ENCODE assay signal across 15 cellular contexts in genomic region chr22:43921361-43921760, GRCh38. TPM values are rescaled to one million over a fixed set of nuclear protein-coding genes. Genes with fewer than 3 reads are reported as not detected.
DNase-seq lines count a peak whose midpoint lies in the region; ATAC-seq, FAIRE-seq and TF ChIP-seq lines count a peak whose summit lies in the region.
"Had no signal": no experiment of that assay in that cellular context is flagged by ENCODE, and none has a peak within 500 bp of the region (broad histone marks: within the 10 kb centered on the region; RNA-seq: fewer than 3 reads in every experiment).

No MANE protein-coding gene starts in this region.

- H3K27me3 ChIP-seq in SK-N-SH (ENCODE audit: insufficient read depth): no peaks in the 10 kb centered on the region

- no peak for TF ChIP-seq POLR2A in erythroblast (IDR thresholded peaks at IDR 0.05; ENCODE audit: low read length)

- H3F3A ChIP-seq in SK-N-SH (replicated peaks; ENCODE audit: insufficient read depth): no peaks in the 10 kb centered on the region

- H4K20me1 ChIP-seq in SK-N-SH (ENCODE audit: insufficient read depth): no peaks in the 10 kb centered on the region

- no peak; the same call in 2 of the 3 replicates for ATAC-seq in SK-N-SH treated with all-trans-retinoic acid at 6 μM for 48 hours
- ATAC-seq in activated T-cell treated with anti-CD3 and anti-CD28 coated beads, Interleukin-2, amount 50 U/mL, for 4 hours: no peak
- ATAC-seq: gastroesophageal sphincter had no signal

- CTCF ChIA-PET in SK-N-SH (lab: Yijun Ruan, JAX): interaction anchor here (0.9 to 2.8 kb wide), 2 partner anchors 10 to 24 kb away, joined by 6 to 19 read pairs; no protein-coding TSS in a partner anchor

- no peaks in the 10 kb centered on the region for H3K36me3 Mint-ChIP-seq in activated T-cell treated with anti-CD3 and anti-CD28 coated beads, Interleukin-2, amount 50 U/mL, for 4 hours (ENCODE audit: insufficient read depth)

- peak overlapping the region in 1 of 2 experiments; percentile 16; a peak in 1 of 4 replicates for H3K27ac ChIP-seq in SK-N-SH (ENCODE audit: low read depth in 2 of 2, low read length in 1 of 2)
- H3K27ac ChIP-seq: gastroesophageal sphincter had no signal

- peaks cover 5% of the 10 kb centered on the region for H3K4me1 Mint-ChIP-seq in activated T-cell treated with anti-CD3 and anti-CD28 coated beads, Interleukin-2, amount 50 U/mL, for 4 hours (ENCODE audit: low read depth)

- no peaks in the 10 kb centered on the region for H3K9me3 ChIP-seq in SK-N-SH
- H3K9me3 ChIP-seq: HAP-1 had no signal

- H3K4me2 ChIP-seq in SK-N-SH: peak overlapping the region; percentile 40; the same call in 1 of the 2 replicates

- no peak overlapping the region for H3K4me3 Mint-ChIP-seq in activated T-cell treated with anti-CD3 and anti-CD28 coated beads, Interleukin-2, amount 50 U/mL, for 4 hours

- H3K36me3 ChIP-seq in SK-N-SH (replicated peaks in 1 of 2; ENCODE audit: control insufficient read depth in 1 of 2, insufficient read depth in 2 of 2, low read length in 1 of 2): no peaks in the 10 kb centered on the region
- H3K36me3 ChIP-seq: gastroesophageal sphincter, HAP-1 had no signal

- no peak overlapping the region for H3K9ac ChIP-seq in SK-N-SH

- peak; percentile 95 for FAIRE-seq in urothelium cell line (lab: Jason Lieb, UNC)
- FAIRE-seq: A204.1 had no signal

- H3K4me3 ChIP-seq in SK-N-SH (ENCODE audit: low read depth in 2 of 2, low read length in 1 of 2): no peak overlapping the region
- H3K4me3 ChIP-seq: gastroesophageal sphincter, HAP-1, lung had no signal

- TF ChIP-seq EP300 in SK-N-SH (IDR thresholded peaks at IDR 0.05; ENCODE audit: borderline replicate concordance in 1 of 2, low read depth in 1 of 2, low read length in 1 of 2): peak in 1 of 2 experiments; percentile 46; a peak in 1 of 4 replicates

- 22% methylated on average over 3 of the region's 4 CpGs for WGBS in SK-N-SH (ENCODE audit: low lambda C conversion rate)

- DNase-seq in SK-N-SH (no peak), amniotic stem cell (lab: John Stamatoyannopoulos, UW) (peak; percentile 17), glomerular visceral epithelial cell (ENCODE audit: extremely low spot score) (peak; percentile 84), urothelium cell line (ENCODE audit: low spot score) (peak; percentile 78), erythroblast (lab: John Stamatoyannopoulos, UW) (no peak)
- no peak for DNase-seq in activated effector memory CD4-positive, alpha-beta T cell treated with Interleukin-2 at 50 U/mL for 16 hours
- DNase-seq in activated T-cell treated with anti-CD3 and anti-CD28 coated beads, Interleukin-2, amount 50 U/mL, for 4 hours: no peak
- DNase-seq: GDM1, NCI-H1048 had no signal

- TF ChIP-seq RAD21 in SK-N-SH (IDR thresholded peaks at IDR 0.05; ENCODE audit: low read length): no peak

- peaks cover 30% of the 10 kb centered on the region for H3K27me3 Mint-ChIP-seq in activated T-cell treated with anti-CD3 and anti-CD28 coated beads, Interleukin-2, amount 50 U/mL, for 4 hours (ENCODE audit: low read depth)

- H3K79me2 ChIP-seq in SK-N-SH (ENCODE audit: insufficient read depth): no peaks in the 10 kb centered on the region

- POLR2A ChIA-PET in SK-N-SH (lab: Yijun Ruan, JAX): no interaction called here

- TF ChIP-seq CTCF in SK-N-SH (IDR thresholded peaks at IDR 0.05): no peak

- peaks cover 16 to 19% of the 10 kb centered on the region in 2 experiments; a peak in 3 of 4 replicates for H3K4me1 ChIP-seq in SK-N-SH (ENCODE audit: control insufficient read depth in 1 of 2, insufficient read depth in 2 of 2, low read depth in 1 of 2, low read length in 1 of 2)

- no peaks in the 10 kb centered on the region for H3K9me3 Mint-ChIP-seq in activated T-cell treated with anti-CD3 and anti-CD28 coated beads, Interleukin-2, amount 50 U/mL, for 4 hours

- H3K9me2 ChIP-seq in SK-N-SH: no peaks in the 10 kb centered on the region

- no peak overlapping the region for H2AFZ ChIP-seq in SK-N-SH (ENCODE audit: low read depth)

TF ChIP-seq in SK-N-SH, 30 proteins besides CTCF, POLR2A, EP300 and RAD21 (continues in another document):
- TF ChIP-seq, protein P1, sequence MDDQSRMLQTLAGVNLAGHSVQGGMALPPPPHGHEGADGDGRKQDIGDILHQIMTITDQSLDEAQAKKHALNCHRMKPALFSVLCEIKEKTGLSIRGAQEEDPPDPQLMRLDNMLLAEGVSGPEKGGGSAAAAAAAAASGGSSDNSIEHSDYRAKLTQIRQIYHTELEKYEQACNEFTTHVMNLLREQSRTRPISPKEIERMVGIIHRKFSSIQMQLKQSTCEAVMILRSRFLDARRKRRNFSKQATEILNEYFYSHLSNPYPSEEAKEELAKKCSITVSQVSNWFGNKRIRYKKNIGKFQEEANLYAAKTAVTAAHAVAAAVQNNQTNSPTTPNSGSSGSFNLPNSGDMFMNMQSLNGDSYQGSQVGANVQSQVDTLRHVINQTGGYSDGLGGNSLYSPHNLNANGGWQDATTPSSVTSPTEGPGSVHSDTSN (IDR thresholded peaks at IDR 0.05): peak; percentile 57
- TF ChIP-seq, protein P2, sequence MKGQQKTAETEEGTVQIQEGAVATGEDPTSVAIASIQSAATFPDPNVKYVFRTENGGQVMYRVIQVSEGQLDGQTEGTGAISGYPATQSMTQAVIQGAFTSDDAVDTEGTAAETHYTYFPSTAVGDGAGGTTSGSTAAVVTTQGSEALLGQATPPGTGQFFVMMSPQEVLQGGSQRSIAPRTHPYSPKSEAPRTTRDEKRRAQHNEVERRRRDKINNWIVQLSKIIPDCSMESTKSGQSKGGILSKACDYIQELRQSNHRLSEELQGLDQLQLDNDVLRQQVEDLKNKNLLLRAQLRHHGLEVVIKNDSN (IDR thresholded peaks at IDR 0.05; ENCODE audit: borderline replicate concordance, low read depth): no peak
- no peak for TF ChIP-seq EZH2phosphoT487 (IDR thresholded peaks at IDR 0.05; ENCODE audit: borderline replicate concordance, low read depth)
- TF ChIP-seq RCOR1 (IDR thresholded peaks at IDR 0.05; ENCODE audit: low read length): no peak
- no peak for TF ChIP-seq RXRA (IDR thresholded peaks at IDR 0.05; ENCODE audit: borderline replicate concordance, low read depth)
- no peak for TF ChIP-seq POLR2AphosphoS5 (IDR thresholded peaks at IDR 0.05; ENCODE audit: low read depth, low read length)
- no peak for TF ChIP-seq MEF2A (IDR thresholded peaks at IDR 0.05; ENCODE audit: borderline replicate concordance, low read depth)
- TF ChIP-seq TAF1 (IDR thresholded peaks at IDR 0.05; ENCODE audit: borderline replicate concordance, low read depth, low read length): no peak
- TF ChIP-seq FOXM1 (IDR thresholded peaks at IDR 0.05; ENCODE audit: low read depth): no peak
- TF ChIP-seq TCF12 (IDR thresholded peaks at IDR 0.05): peak; percentile 67
- no peak for TF ChIP-seq MXI1 (IDR thresholded peaks at IDR 0.05; ENCODE audit: low read depth, low read length)

TF ChIP-seq in SK-N-SH treated with all-trans-retinoic acid at 6 μM for 48 hours, 23 proteins besides CTCF, POLR2A, EP300 and RAD21 (continues in another document):
- TF ChIP-seq, protein P3, sequence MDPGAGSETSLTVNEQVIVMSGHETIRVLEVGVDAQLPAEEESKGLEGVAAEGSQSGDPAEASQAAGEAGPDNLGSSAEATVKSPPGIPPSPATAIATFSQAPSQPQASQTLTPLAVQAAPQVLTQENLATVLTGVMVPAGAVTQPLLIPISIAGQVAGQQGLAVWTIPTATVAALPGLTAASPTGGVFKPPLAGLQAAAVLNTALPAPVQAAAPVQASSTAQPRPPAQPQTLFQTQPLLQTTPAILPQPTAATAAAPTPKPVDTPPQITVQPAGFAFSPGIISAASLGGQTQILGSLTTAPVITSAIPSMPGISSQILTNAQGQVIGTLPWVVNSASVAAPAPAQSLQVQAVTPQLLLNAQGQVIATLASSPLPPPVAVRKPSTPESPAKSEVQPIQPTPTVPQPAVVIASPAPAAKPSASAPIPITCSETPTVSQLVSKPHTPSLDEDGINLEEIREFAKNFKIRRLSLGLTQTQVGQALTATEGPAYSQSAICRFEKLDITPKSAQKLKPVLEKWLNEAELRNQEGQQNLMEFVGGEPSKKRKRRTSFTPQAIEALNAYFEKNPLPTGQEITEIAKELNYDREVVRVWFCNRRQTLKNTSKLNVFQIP (CRISPR knock-in tag; IDR thresholded peaks at IDR 0.05; ENCODE audit: borderline replicate concordance, low read depth): no peak
- TF ChIP-seq, protein P4, sequence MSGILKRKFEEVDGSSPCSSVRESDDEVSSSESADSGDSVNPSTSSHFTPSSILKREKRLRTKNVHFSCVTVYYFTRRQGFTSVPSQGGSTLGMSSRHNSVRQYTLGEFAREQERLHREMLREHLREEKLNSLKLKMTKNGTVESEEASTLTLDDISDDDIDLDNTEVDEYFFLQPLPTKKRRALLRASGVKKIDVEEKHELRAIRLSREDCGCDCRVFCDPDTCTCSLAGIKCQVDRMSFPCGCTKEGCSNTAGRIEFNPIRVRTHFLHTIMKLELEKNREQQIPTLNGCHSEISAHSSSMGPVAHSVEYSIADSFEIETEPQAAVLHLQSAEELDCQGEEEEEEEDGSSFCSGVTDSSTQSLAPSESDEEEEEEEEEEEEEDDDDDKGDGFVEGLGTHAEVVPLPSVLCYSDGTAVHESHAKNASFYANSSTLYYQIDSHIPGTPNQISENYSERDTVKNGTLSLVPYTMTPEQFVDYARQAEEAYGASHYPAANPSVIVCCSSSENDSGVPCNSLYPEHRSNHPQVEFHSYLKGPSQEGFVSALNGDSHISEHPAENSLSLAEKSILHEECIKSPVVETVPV (CRISPR knock-in tag; IDR thresholded peaks at IDR 0.05): no peak

RNA-seq across cellular contexts. Expression of gene PNPLA3, which starts 2.2 kb away (rescaled TPM):
- polyA plus RNA-seq in SK-N-SH (2012; rRNA removed): 2.4 and 3.2 TPM in 2 replicates
- 1.2 and 1.9 TPM in 2 replicates for polyA plus RNA-seq in SK-N-SH (2012; cell fraction: cytosol; rRNA removed)
- polyA plus RNA-seq in SK-N-SH (2012; cell fraction: nucleus; rRNA removed): 11.1 and 13.7 TPM in 2 replicates
- total RNA-seq in activated T-cell treated with anti-CD3 and anti-CD28 coated beads, Interleukin-2, amount 50 U/mL, for 4 hours: under 1 TPM in 1 of 3 donors, not detected in 2; 0.30 TPM
- total RNA-seq: gastroesophageal sphincter had no signal

RNA-seq across cellular contexts. Expression of gene PNPLA5, which starts 29.5 kb away (rescaled TPM):
- polyA plus RNA-seq in SK-N-SH (2012; rRNA removed): not detected in 2 replicates
- not detected in 2 replicates for polyA plus RNA-seq in SK-N-SH (2012; cell fraction: cytosol; rRNA removed)
- polyA plus RNA-seq in SK-N-SH (2012; cell fraction: nucleus; rRNA removed): not detected in 2 replicates
- not detected for total RNA-seq in activated T-cell treated with anti-CD3 and anti-CD28 coated beads, Interleukin-2, amount 50 U/mL, for 4 hours
- total RNA-seq: gastroesophageal sphincter, lung, urinary bladder had no signal
- polyA plus RNA-seq: lung, urinary bladder had no signal

RNA-seq across cellular contexts. Expression of gene SAMM50, which starts 33.9 kb away (rescaled TPM):
- 46.7 and 49.6 TPM in 2 replicates for polyA plus RNA-seq in SK-N-SH (2012; rRNA removed)
- polyA plus RNA-seq in SK-N-SH (2012; cell fraction: cytosol; rRNA removed): 46.2 and 46.7 TPM in 2 replicates
- 28.3 and 45.0 TPM in 2 replicates for polyA plus RNA-seq in SK-N-SH (2012; cell fraction: nucleus; rRNA removed)
- 10 to 100 TPM; 62.6 to 73.6 (median 64.1) TPM for total RNA-seq in activated T-cell treated with anti-CD3 and anti-CD28 coated beads, Interleukin-2, amount 50 U/mL, for 4 hours

RNA-seq across cellular contexts. Expression of gene SULT4A1, which starts 59.0 kb away (rescaled TPM):
- 3.9 and 4.1 TPM in 2 replicates for polyA plus RNA-seq in SK-N-SH (2012; rRNA removed)
- 2.2 and 2.3 TPM in 2 replicates for polyA plus RNA-seq in SK-N-SH (2012; cell fraction: cytosol; rRNA removed)
- 25.0 and 44.6 TPM in 2 replicates for polyA plus RNA-seq in SK-N-SH (2012; cell fraction: nucleus; rRNA removed)
- not detected for total RNA-seq in activated T-cell treated with anti-CD3 and anti-CD28 coated beads, Interleukin-2, amount 50 U/mL, for 4 hours

Comparison
In these comparisons a context has a peak if more than half of its experiments do, and no peak if none do; other contexts are left out.
1. DNase-seq: peak in amniotic stem cell (single experiment), glomerular visceral epithelial cell (single experiment) and urothelium cell line (single experiment); none in SK-N-SH (single experiment), activated effector memory CD4-positive, alpha-beta T cell treated with Interleukin-2 at 50 U/mL for 16 hours (single experiment), activated T-cell treated with anti-CD3 and anti-CD28 coated beads, Interleukin-2, amount 50 U/mL, for 4 hours (single experiment) and erythroblast (0 of 2).